In the genomic region with DNA sequence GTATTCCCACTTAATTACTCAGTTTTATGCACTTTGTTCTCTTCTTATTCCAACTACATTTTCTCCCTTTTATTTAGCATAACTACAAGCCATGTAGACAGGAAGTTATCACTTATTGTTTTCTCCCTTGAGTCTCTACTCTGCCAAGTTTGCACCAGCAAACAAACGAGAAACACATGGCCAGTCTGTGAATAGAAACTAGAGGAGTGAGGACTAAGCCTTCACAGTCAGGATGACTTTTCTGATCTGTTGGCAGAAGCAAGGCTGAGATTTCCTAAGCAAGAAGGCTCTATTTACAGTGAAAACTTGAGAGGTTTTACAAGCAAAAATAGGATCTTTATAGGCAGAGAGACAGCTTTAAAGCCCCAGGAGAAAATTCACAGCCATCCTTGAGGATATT, we compare ENCODE assay signal across 15 cellular contexts.
DNase-seq lines count a peak whose midpoint lies in the region; ATAC-seq, FAIRE-seq and TF ChIP-seq lines count a peak whose summit lies in the region.
"Had no signal": no experiment of that assay in that cellular context is flagged by ENCODE, and none has a peak within 500 bp of the region (broad histone marks: within the 10 kb centered on the region; RNA-seq: fewer than 3 reads in every experiment).

No MANE protein-coding gene starts in this region.

- peak; percentile 37 for FAIRE-seq in astrocyte (lab: Jason Lieb, UNC)
- FAIRE-seq: D721Med had no signal

- H3K4me3 ChIP-seq in GM23248: no peak overlapping the region
- no peak overlapping the region for H3K4me3 ChIP-seq in astrocyte (ENCODE audit: insufficient read depth, low read depth, low read length)
- H3K4me3 ChIP-seq in left ventricle myocardium inferior: no peak overlapping the region
- no peak overlapping the region for H3K4me3 ChIP-seq in skeletal muscle cell (ENCODE audit: low read depth, low read length)

- intact Hi-C loops in left ventricle myocardium inferior (cut with micrococcal nuclease): no loop called here
- intact Hi-C loops in activated CD4-positive, alpha-beta T cell treated with anti-CD3 and anti-CD28 coated beads, Interleukin-2, amount 10 ng/mL, durations not matched to agents 24 days and 14 days (cut with micrococcal nuclease): no loop called here

- TF ChIP-seq CTCF in astrocyte (IDR thresholded peaks at IDR 0.05; ENCODE audit: insufficient read depth, low read depth, low read length): no peak
- no peak for TF ChIP-seq CTCF in left ventricle myocardium inferior (IDR thresholded peaks at IDR 0.05; ENCODE audit: borderline replicate concordance)

- H3K9me2 ChIP-seq in GM23248 (ENCODE audit: insufficient read depth): no peaks in the 10 kb centered on the region

- H3K36me3 ChIP-seq in GM23248 (ENCODE audit: low read depth) (no peaks in the 10 kb centered on the region), astrocyte (ENCODE audit: insufficient read depth, low read length) (no peaks in the 10 kb centered on the region), left ventricle myocardium inferior (no peaks in the 10 kb centered on the region)

- H3K4me2 ChIP-seq in GM23248 (ENCODE audit: unreplicated experiment) (peak overlapping the region; percentile 41), astrocyte (ENCODE audit: low read length) (no peak overlapping the region)

- no peaks in the 10 kb centered on the region for H3K9me3 ChIP-seq in GM23248 (ENCODE audit: low read depth)
- no peaks in the 10 kb centered on the region for H3K9me3 ChIP-seq in astrocyte (ENCODE audit: insufficient read depth, low read depth, low read length)
- H3K9me3 ChIP-seq in left ventricle myocardium inferior (replicated peaks): no peaks in the 10 kb centered on the region

- H3K27ac ChIP-seq in GM23248 (no peak overlapping the region), astrocyte (ENCODE audit: low read depth, low read length) (no peak overlapping the region), left ventricle myocardium inferior (replicated peaks) (peak overlapping the region; percentile 53)

- H3K4me1 ChIP-seq in GM23248 (ENCODE audit: insufficient read depth) (peaks cover 10% of the 10 kb centered on the region), astrocyte (ENCODE audit: insufficient read depth, low read length) (no peaks in the 10 kb centered on the region), left ventricle myocardium inferior (peaks cover 64% of the 10 kb centered on the region)

- H3K36me3 Mint-ChIP-seq in astrocyte (ENCODE audit: low read depth, unreplicated experiment): no peaks in the 10 kb centered on the region
- no peaks in the 10 kb centered on the region for H3K36me3 Mint-ChIP-seq in activated CD4-positive, alpha-beta T cell treated with anti-CD3 and anti-CD28 coated beads, Interleukin-2, amount 10 ng/mL, durations not matched to agents 24 days and 14 days (ENCODE audit: low read depth)

- H3K27me3 Mint-ChIP-seq in astrocyte (ENCODE audit: low read depth, unreplicated experiment): no peaks in the 10 kb centered on the region
- no peaks in the 10 kb centered on the region for H3K27me3 Mint-ChIP-seq in activated CD4-positive, alpha-beta T cell treated with anti-CD3 and anti-CD28 coated beads, Interleukin-2, amount 10 ng/mL, durations not matched to agents 24 days and 14 days

- peaks cover 10% of the 10 kb centered on the region for H3F3A ChIP-seq in GM23248 (ENCODE audit: insufficient read depth)

- in situ Hi-C loops in GM23248 (cut with MboI): no loop called here

- H3K4me3 Mint-ChIP-seq in astrocyte (ENCODE audit: unreplicated experiment): no peak overlapping the region
- H3K4me3 Mint-ChIP-seq in activated CD4-positive, alpha-beta T cell treated with anti-CD3 and anti-CD28 coated beads, Interleukin-2, amount 10 ng/mL, durations not matched to agents 24 days and 14 days: no peak overlapping the region
- H3K4me3 Mint-ChIP-seq: endodermal cell had no signal

- H3K9ac ChIP-seq in GM23248 (no peak overlapping the region), astrocyte (ENCODE audit: low read length) (no peak overlapping the region)

- H3K27me3 ChIP-seq in GM23248 (replicated peaks; ENCODE audit: insufficient read depth): no peaks in the 10 kb centered on the region
- no peaks in the 10 kb centered on the region for H3K27me3 ChIP-seq in astrocyte (ENCODE audit: insufficient read depth, low read length)
- no peaks in the 10 kb centered on the region for H3K27me3 ChIP-seq in left ventricle myocardium inferior (ENCODE audit: low read depth)

- no peaks in the 10 kb centered on the region for H3K79me2 ChIP-seq in GM23248 (ENCODE audit: insufficient read depth)
- no peaks in the 10 kb centered on the region for H3K79me2 ChIP-seq in astrocyte (ENCODE audit: insufficient read depth, low read length)

- no peak overlapping the region for H3K27ac Mint-ChIP-seq in astrocyte (ENCODE audit: unreplicated experiment)
- H3K27ac Mint-ChIP-seq in activated CD4-positive, alpha-beta T cell treated with anti-CD3 and anti-CD28 coated beads, Interleukin-2, amount 10 ng/mL, durations not matched to agents 24 days and 14 days: no peak overlapping the region
- H3K27ac Mint-ChIP-seq: endodermal cell had no signal

- ATAC-seq in GM21423 (IDR thresholded peaks at IDR 0.05; ENCODE audit: unreplicated experiment): no peak
- ATAC-seq: Panc1; stimulated activated naive CD8-positive, alpha-beta T cell treated with anti-CD3 and anti-CD28 coated beads, Interleukin-15, Interleukin-2, amounts not matched to agents 100 U/mL and 50 U/mL, for 24 hours had no signal

- WGBS in GM23248 (ENCODE audit: low coverage in 1 of 2, low lambda C conversion rate in 2 of 2, missing lambda C conversion rate in 2 of 2), 2 experiments: 0 to 9% methylated on average over 1 of the region's 1 CpG

- H3K4me1 Mint-ChIP-seq in astrocyte (ENCODE audit: low read depth, unreplicated experiment): peaks cover 4% of the 10 kb centered on the region
- H3K4me1 Mint-ChIP-seq in activated CD4-positive, alpha-beta T cell treated with anti-CD3 and anti-CD28 coated beads, Interleukin-2, amount 10 ng/mL, durations not matched to agents 24 days and 14 days: no peaks in the 10 kb centered on the region

- H4K20me1 ChIP-seq in GM23248 (ENCODE audit: insufficient read depth): no peaks in the 10 kb centered on the region
- no peaks in the 10 kb centered on the region for H4K20me1 ChIP-seq in astrocyte (ENCODE audit: insufficient read depth, low read length)

- DNase-seq in GM23248: peak; percentile 59
- peak; percentile 26 for DNase-seq in astrocyte (ENCODE audit: low read depth)
- DNase-seq in left ventricle myocardium inferior: no peak
- peak; percentile 51 for DNase-seq in skeletal muscle cell (ENCODE audit: low read depth)
- DNase-seq in mucosa of gallbladder (ENCODE audit: low spot score): no peak
- no peak for DNase-seq in CD1c-positive myeloid dendritic cell (ENCODE audit: extremely low spot score)
- DNase-seq in activated CD4-positive, alpha-beta T cell treated with anti-CD3 and anti-CD28 coated beads, Interleukin-2, amount 10 ng/mL, durations not matched to agents 24 days and 14 days: no peak
- DNase-seq: endodermal cell; HCEC 1CT; NCI-H2171 treated with DMSO at 0.1 percent for 48 hours; stimulated activated naive CD8-positive, alpha-beta T cell treated with anti-CD3 and anti-CD28 coated beads, Interleukin-15, Interleukin-2, amounts not matched to agents 100 U/mL and 50 U/mL, for 24 hours; T-helper 9 cell had no signal

- H2AFZ ChIP-seq in GM23248: 0 out of 2 replicates have a peak overlapping the region, but pooled peaks have one; percentile 19
- peak overlapping the region; percentile 49 for H2AFZ ChIP-seq in astrocyte (ENCODE audit: low read depth, low read length)

- H3K9me3 Mint-ChIP-seq in astrocyte (ENCODE audit: unreplicated experiment): no peaks in the 10 kb centered on the region
- H3K9me3 Mint-ChIP-seq in activated CD4-positive, alpha-beta T cell treated with anti-CD3 and anti-CD28 coated beads, Interleukin-2, amount 10 ng/mL, durations not matched to agents 24 days and 14 days: no peaks in the 10 kb centered on the region
- H3K9me3 Mint-ChIP-seq: endodermal cell had no signal

Comparison
In these comparisons a context has a peak if more than half of its experiments do, and no peak if none do; other contexts are left out.
1. DNase-seq: peak in GM23248 (single experiment), astrocyte (single experiment) and skeletal muscle cell (single experiment); none in left ventricle myocardium inferior (single experiment), mucosa of gallbladder (single experiment), CD1c-positive myeloid dendritic cell (single experiment) and activated CD4-positive, alpha-beta T cell treated with anti-CD3 and anti-CD28 coated beads, Interleukin-2, amount 10 ng/mL, durations not matched to agents 24 days and 14 days (single experiment).